In the genomic region with DNA sequence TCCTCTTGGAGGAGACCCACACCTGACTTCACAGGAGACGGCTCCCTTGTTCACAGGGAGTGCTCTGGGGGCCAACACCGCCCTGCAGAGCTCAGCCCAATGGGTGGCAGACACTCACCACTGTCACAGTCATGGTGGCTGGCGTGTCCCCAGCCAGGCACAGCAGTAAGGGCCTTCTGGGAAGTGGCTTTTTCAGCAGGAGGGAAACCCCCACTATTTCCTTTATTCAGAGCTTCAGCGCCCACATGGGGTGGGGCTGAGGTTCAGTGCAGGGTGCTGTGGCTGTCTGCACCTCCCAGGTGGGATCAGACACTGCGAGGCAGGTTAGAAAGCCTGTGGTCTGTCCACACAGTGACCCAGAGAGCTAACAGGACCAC, we compare ENCODE assay signal across 10 cellular contexts. TPM values are rescaled to one million over a fixed set of nuclear protein-coding genes. Genes with fewer than 3 reads are reported as not detected.
DNase-seq lines count a peak whose midpoint lies in the region; ATAC-seq and TF ChIP-seq lines count a peak whose summit lies in the region.
"Had no signal": no experiment of that assay in that cellular context is flagged by ENCODE, and none has a peak within 500 bp of the region (broad histone marks: within the 10 kb centered on the region; RNA-seq: fewer than 3 reads in every experiment).

No MANE protein-coding gene starts in this region.

- H3K9me3 ChIP-seq in upper lobe of left lung = no peaks in the 10 kb centered on the region

- TF ChIP-seq POLR2A in upper lobe of left lung (IDR thresholded peaks at IDR 0.05) = no peak

- no peaks in the 10 kb centered on the region for H3K27me3 ChIP-seq in upper lobe of left lung

- peaks cover 19 to 50% (median 39%) of the 10 kb centered on the region in 4 donors for H3K36me3 ChIP-seq in upper lobe of left lung

- H3K27ac ChIP-seq in upper lobe of left lung = peak overlapping the region in 1 of 4 donors; percentile 43

- ATAC-seq in HG03460 (IDR thresholded peaks at IDR 0.05; ENCODE audit: unreplicated experiment) = peak; percentile 42
- no peak for ATAC-seq in upper lobe of left lung (ENCODE audit: low FRiP score in 2 of 2)
- no peak for ATAC-seq in HG03565 (IDR thresholded peaks at IDR 0.05; ENCODE audit: unreplicated experiment)

- TF ChIP-seq CTCF in upper lobe of left lung (IDR thresholded peaks at IDR 0.05) = no peak

- no peak for TF ChIP-seq EP300 in upper lobe of left lung (IDR thresholded peaks at IDR 0.05)

- DNase-seq in CD1c-positive myeloid dendritic cell (ENCODE audit: extremely low spot score) (peak; percentile 40), activated T-cell treated with anti-CD3 and anti-CD28 coated beads for 1 hour (ENCODE audit: low read depth) (peak; percentile 47), upper lobe of left lung (no peak), OCI-M2 (lab: John Stamatoyannopoulos, UW; ENCODE audit: unreplicated experiment) (no peak), NCI-H748 treated with DMSO at 0.1 percent for 48 hours (lab: John Stamatoyannopoulos, UW) (no peak)
- peak; percentile 53 to 69 for DNase-seq in stimulated activated CD4-positive, alpha-beta T cell treated with anti-CD3 and anti-CD28 coated beads, Interleukin-12 subunit alpha, Interleukin-12 subunit beta, amount 100 ng/mL, for 24 hours (ENCODE audit: low read depth in 2 of 2)
- DNase-seq: KBM-7, mammary epithelial cell had no signal

- H3K4me1 ChIP-seq in upper lobe of left lung = peaks cover 13 to 23% (median 16%) of the 10 kb centered on the region in 4 donors

- no peak overlapping the region for H3K4me3 ChIP-seq in upper lobe of left lung

- WGBS in upper lobe of left lung, 2 donors = 89 to 91% methylated on average over 5 of the region's 5 CpGs

RNA-seq across cellular contexts. Expression of gene SNAPC4, which starts 3.6 kb away (rescaled TPM):
- total RNA-seq in upper lobe of left lung = 10 to 100 TPM in 3 of 6 donors, 1 to 10 TPM in 3; 7.8 to 35.6 (median 13.2) TPM

RNA-seq across cellular contexts. Expression of gene ENTR1, which starts 6.9 kb away (rescaled TPM):
- total RNA-seq in upper lobe of left lung = 100 to 1,000 TPM in 1 of 6 donors, 10 to 100 TPM in 5; 29.6 to 128 (median 40.0) TPM

RNA-seq across cellular contexts. Expression of gene PMPCA, which starts 6.9 kb away (rescaled TPM):
- total RNA-seq in upper lobe of left lung = 10 to 100 TPM; 30.4 to 48.2 (median 41.0) TPM

RNA-seq across cellular contexts. Expression of gene CARD9, which starts 30.1 kb away (rescaled TPM):
- total RNA-seq in upper lobe of left lung = 10 to 100 TPM in 5 of 6 donors, 1 to 10 TPM in 1; 3.5 to 30.4 (median 16.8) TPM

RNA-seq across cellular contexts. Expression of gene INPP5E, which starts 36.1 kb away (rescaled TPM):
- total RNA-seq in upper lobe of left lung = 10 to 100 TPM in 5 of 6 donors, 1 to 10 TPM in 1; 9.1 to 43.0 (median 14.1) TPM

Comparison
In these comparisons a context has a peak if more than half of its experiments do, and no peak if none do; other contexts are left out.
1. DNase-seq: peak in CD1c-positive myeloid dendritic cell (single experiment), activated T-cell treated with anti-CD3 and anti-CD28 coated beads for 1 hour (single experiment) and stimulated activated CD4-positive, alpha-beta T cell treated with anti-CD3 and anti-CD28 coated beads, Interleukin-12 subunit alpha, Interleukin-12 subunit beta, amount 100 ng/mL, for 24 hours (2 of 2); none in upper lobe of left lung (0 of 2), OCI-M2 (single experiment) and NCI-H748 treated with DMSO at 0.1 percent for 48 hours (single experiment).